ENCODE assay signal across 8 cellular contexts in genomic region chr5:98840946-98841345, GRCh38.
"Had no signal": no experiment of that assay in that cellular context is flagged by ENCODE, and none has a peak within 500 bp of the region (broad histone marks: within the 10 kb centered on the region; RNA-seq: fewer than 3 reads in every experiment).

No MANE protein-coding gene starts in this region.

- ATAC-seq: K562 had no signal

- DNase-seq: GM23248, GOT3, H9, HCEC 1CT, IMR-90 had no signal

- H3K9ac ChIP-seq: GM23248 had no signal

- FAIRE-seq: H54, HTR-8/SVneo, K562 had no signal

- H3K27ac ChIP-seq: GM23248 had no signal

- H2AFZ ChIP-seq: GM23248 had no signal

- H3K4me3 ChIP-seq: GM23248, K562 had no signal
